In genomic region chr13:35675651-35676050, GRCh38 we compare ENCODE assay signal across 16 cellular contexts.
DNase-seq lines count a peak whose midpoint lies in the region; TF ChIP-seq lines count a peak whose summit lies in the region.
"Had no signal": no experiment of that assay in that cellular context is flagged by ENCODE, and none has a peak within 500 bp of the region (broad histone marks: within the 10 kb centered on the region; RNA-seq: fewer than 3 reads in every experiment).

No MANE protein-coding gene starts in this region.

- H3K4me3 ChIP-seq in esophagus muscularis mucosa, result no peak overlapping the region
- H3K4me3 ChIP-seq in foreskin fibroblast (ENCODE audit: low read depth in 1 of 2, low read length in 2 of 2), result no peak overlapping the region
- H3K4me3 ChIP-seq: BLaER1 treated with 17β-estradiol and CSF1 and Interleukin-3, amounts not matched to agents 10 nM and 100 nM; SJCRH30 had no signal

- peak; percentile 11 for DNase-seq in NCI-H187 treated with DMSO at 0.1 percent for 48 hours (lab: John Stamatoyannopoulos, UW)
- no peak for DNase-seq in NCI-H187 (lab: John Stamatoyannopoulos, UW)
- peak; percentile 85 for DNase-seq in NCI-H2107 treated with DMSO at 0.1 percent for 48 hours (lab: John Stamatoyannopoulos, UW; ENCODE audit: unreplicated experiment)
- peak; percentile 99 for DNase-seq in NCI-H524 treated with DMSO at 0.1 percent for 48 hours (lab: John Stamatoyannopoulos, UW)
- peak; percentile 50 for DNase-seq in esophagus muscularis mucosa (ENCODE audit: extremely low spot score)
- no peak for DNase-seq in HEK293T (ENCODE audit: extremely low spot score)
- DNase-seq in foreskin fibroblast, result no peak
- DNase-seq in NK-92 (lab: John Stamatoyannopoulos, UW; ENCODE audit: unreplicated experiment), result no peak
- DNase-seq: Caco-2; GOT3; NK-92 treated with Interleukin-12 subunit alpha and Interleukin-12 subunit beta, amount 100 ng/mL, for 24 hours; OCI-M1; SJCRH30 had no signal

- 86% methylated on average over 4 of the region's 4 CpGs for WGBS in esophagus muscularis mucosa

- CTCF ChIA-PET in HEK293T (lab: Yijun Ruan, JAX), result no interaction called here

- no peak for TF ChIP-seq CTCF in esophagus muscularis mucosa (IDR thresholded peaks at IDR 0.05)
- TF ChIP-seq CTCF in foreskin fibroblast (IDR thresholded peaks at IDR 0.05; ENCODE audit: low read depth, low read length), result no peak

- TF ChIP-seq POLR2A in esophagus muscularis mucosa (IDR thresholded peaks at IDR 0.05; ENCODE audit: low read depth), result no peak

- TF ChIP-seq EP300 in esophagus muscularis mucosa (IDR thresholded peaks at IDR 0.05), result no peak

- H3K27ac ChIP-seq in esophagus muscularis mucosa (replicated peaks in 1 of 4), result no peak overlapping the region
- H3K27ac ChIP-seq: BLaER1 treated with 17β-estradiol and CSF1 and Interleukin-3, amounts not matched to agents 10 nM and 100 nM; KMS-11; RWPE1; SJCRH30 had no signal

- POLR2A ChIA-PET in HEK293T (lab: Yijun Ruan, JAX), result no interaction called here

- peaks cover 0 to 4% (median 0%) of the 10 kb centered on the region in 4 donors for H3K9me3 ChIP-seq in esophagus muscularis mucosa
- H3K9me3 ChIP-seq: Caco-2, SJCRH30 had no signal

- H3K36me3 ChIP-seq in esophagus muscularis mucosa, result peaks cover 0 to 10% (median 4%) of the 10 kb centered on the region in 4 donors
- H3K36me3 ChIP-seq: BLaER1 treated with 17β-estradiol and CSF1 and Interleukin-3, amounts not matched to agents 10 nM and 100 nM; SJCRH30 had no signal

- intact Hi-C loops in esophagus muscularis mucosa (cut with DNase I), result no loop called here

- no peaks in the 10 kb centered on the region for H3K4me1 ChIP-seq in esophagus muscularis mucosa
- H3K4me1 ChIP-seq: BLaER1 treated with 17β-estradiol and CSF1 and Interleukin-3, amounts not matched to agents 10 nM and 100 nM; Caco-2; SJCRH30 had no signal

- no peaks in the 10 kb centered on the region for H3K27me3 ChIP-seq in esophagus muscularis mucosa
- H3K27me3 ChIP-seq: BLaER1 treated with 17β-estradiol and CSF1 and Interleukin-3, amounts not matched to agents 10 nM and 100 nM; SJCRH30 had no signal

TF ChIP-seq in HEK293T, 16 proteins besides CTCF, POLR2A, EP300 and RAD21:
- TF ChIP-seq ARNT (IDR thresholded peaks at IDR 0.05) (no peak), BHLHE40 (IDR thresholded peaks at IDR 0.05; ENCODE audit: borderline replicate concordance) (no peak), TARDBP (IDR thresholded peaks at IDR 0.05) (no peak), ELF4 (IDR thresholded peaks at IDR 0.05) (no peak)

Comparison
In these comparisons a context has a peak if more than half of its experiments do, and no peak if none do; other contexts are left out.
1. DNase-seq: peak in NCI-H187 treated with DMSO at 0.1 percent for 48 hours (single experiment), NCI-H2107 treated with DMSO at 0.1 percent for 48 hours (single experiment), NCI-H524 treated with DMSO at 0.1 percent for 48 hours (single experiment) and esophagus muscularis mucosa (single experiment); none in NCI-H187 (0 of 2), HEK293T (single experiment), foreskin fibroblast (0 of 2) and NK-92 (single experiment).